ENCODE assay signal across 8 cellular contexts in the genomic region with DNA sequence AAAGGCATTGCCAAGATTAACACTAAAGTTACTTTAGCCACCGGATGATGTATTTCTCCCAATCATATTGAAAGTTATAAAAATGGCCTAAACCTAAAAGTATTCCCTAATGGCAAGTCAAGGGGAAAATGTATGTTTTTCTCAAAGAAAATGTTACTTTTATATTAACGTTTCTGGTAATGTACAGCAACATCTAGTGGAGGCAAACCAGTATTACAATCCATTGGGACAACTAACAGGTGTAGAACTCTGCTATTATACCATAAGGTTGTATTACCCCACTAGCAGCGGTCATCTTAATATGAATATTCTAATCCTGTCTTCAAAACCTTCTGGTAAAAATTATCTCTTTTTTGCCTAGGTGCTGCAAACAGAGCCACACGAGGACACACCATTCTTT.
A peak's percentile ranks its signal among the peaks of the same experiment; 100 is the strongest.
DNase-seq lines count a peak whose midpoint lies in the region; ATAC-seq and TF ChIP-seq lines count a peak whose summit lies in the region.

No MANE protein-coding gene starts in this region.

- intact Hi-C loops in naive thymus-derived CD4-positive, alpha-beta T cell (cut with micrococcal nuclease) = loop anchor here (1.0 to 5.0 kb wide), 5 partner anchors 126 to 1451 kb away; partner anchors contain the start of gene ZNF429 (in 1 of the 2)

- no peak overlapping the region for H3K4me3 ChIP-seq in coronary artery
- H3K4me3 ChIP-seq in naive thymus-derived CD4-positive, alpha-beta T cell (ENCODE audit: low read length) = no peak overlapping the region

- H3K27ac Mint-ChIP-seq in naive thymus-derived CD4-positive, alpha-beta T cell = no peak overlapping the region

- H3K4me1 Mint-ChIP-seq in naive thymus-derived CD4-positive, alpha-beta T cell = no peaks in the 10 kb centered on the region

- H3K4me3 Mint-ChIP-seq in naive thymus-derived CD4-positive, alpha-beta T cell = no peak overlapping the region

- H3K27me3 ChIP-seq in naive thymus-derived CD4-positive, alpha-beta T cell (ENCODE audit: control insufficient read depth in 2 of 2, insufficient read depth in 2 of 2, low read length in 2 of 2) = no peaks in the 10 kb centered on the region

- CTCF ChIA-PET in naive thymus-derived CD4-positive, alpha-beta T cell (lab: Charles Lee) = interaction anchor here (0.7 to 1.6 kb wide), 6 partner anchors 43 to 1701 kb away, joined by 3 to 10 read pairs (median 6); no protein-coding TSS in a partner anchor

- H3K9me3 ChIP-seq in naive thymus-derived CD4-positive, alpha-beta T cell (ENCODE audit: control insufficient read depth in 2 of 3, low read length in 3 of 3) = no peaks in the 10 kb centered on the region

- no peaks in the 10 kb centered on the region for H3K36me3 ChIP-seq in naive thymus-derived CD4-positive, alpha-beta T cell (ENCODE audit: control insufficient read depth in 2 of 3, insufficient read depth in 3 of 3, low read length in 3 of 3)

- H3K27ac ChIP-seq in coronary artery = no peak overlapping the region
- no peak overlapping the region for H3K27ac ChIP-seq in naive thymus-derived CD4-positive, alpha-beta T cell (ENCODE audit: low read depth, low read length)

- H3K36me3 Mint-ChIP-seq in naive thymus-derived CD4-positive, alpha-beta T cell = no peaks in the 10 kb centered on the region

- POLR2A ChIA-PET in naive thymus-derived CD4-positive, alpha-beta T cell (lab: Charles Lee) = no interaction called here

- peaks cover 0 to 10% (median 0%) of the 10 kb centered on the region in 11 donors for H3K9me3 Mint-ChIP-seq in naive thymus-derived CD4-positive, alpha-beta T cell

- peak; percentile 72 for ATAC-seq in naive thymus-derived CD4-positive, alpha-beta T cell
- ATAC-seq in GM18502 (IDR thresholded peaks at IDR 0.05; ENCODE audit: poor library complexity, unreplicated experiment) = no peak

- peak; percentile 39 for TF ChIP-seq CTCF in coronary artery (IDR thresholded peaks at IDR 0.05)

- DNase-seq in EH (ENCODE audit: low read depth) (peak; percentile 23), NCI-H146 (lab: John Stamatoyannopoulos, UW) (peak; percentile 31), coronary artery (ENCODE audit: low spot score) (no peak), germinal center (ENCODE audit: low spot score) (no peak), NCI-H2107 treated with DMSO at 0.1 percent for 48 hours (lab: John Stamatoyannopoulos, UW; ENCODE audit: unreplicated experiment) (no peak), GOT3 (lab: John Stamatoyannopoulos, UW) (no peak)
- peak in 5 of 9 donors; percentile 40 to 57 (median 45) for DNase-seq in naive thymus-derived CD4-positive, alpha-beta T cell

- H3K27me3 Mint-ChIP-seq in naive thymus-derived CD4-positive, alpha-beta T cell = peaks cover 0 to 4% (median 0%) of the 10 kb centered on the region in 5 donors

- H3K4me1 ChIP-seq in naive thymus-derived CD4-positive, alpha-beta T cell (ENCODE audit: control insufficient read depth in 2 of 2, insufficient read depth in 2 of 2, low read length in 2 of 2) = no peaks in the 10 kb centered on the region

Comparison
In these comparisons a context has a peak if more than half of its experiments do, and no peak if none do; other contexts are left out.
1. DNase-seq: peak in EH (single experiment), NCI-H146 (single experiment) and naive thymus-derived CD4-positive, alpha-beta T cell (5 of 9); none in coronary artery (single experiment), germinal center (single experiment), NCI-H2107 treated with DMSO at 0.1 percent for 48 hours (single experiment) and GOT3 (single experiment).